1 cellular context compared by ENCODE assay signal in the genomic region with DNA sequence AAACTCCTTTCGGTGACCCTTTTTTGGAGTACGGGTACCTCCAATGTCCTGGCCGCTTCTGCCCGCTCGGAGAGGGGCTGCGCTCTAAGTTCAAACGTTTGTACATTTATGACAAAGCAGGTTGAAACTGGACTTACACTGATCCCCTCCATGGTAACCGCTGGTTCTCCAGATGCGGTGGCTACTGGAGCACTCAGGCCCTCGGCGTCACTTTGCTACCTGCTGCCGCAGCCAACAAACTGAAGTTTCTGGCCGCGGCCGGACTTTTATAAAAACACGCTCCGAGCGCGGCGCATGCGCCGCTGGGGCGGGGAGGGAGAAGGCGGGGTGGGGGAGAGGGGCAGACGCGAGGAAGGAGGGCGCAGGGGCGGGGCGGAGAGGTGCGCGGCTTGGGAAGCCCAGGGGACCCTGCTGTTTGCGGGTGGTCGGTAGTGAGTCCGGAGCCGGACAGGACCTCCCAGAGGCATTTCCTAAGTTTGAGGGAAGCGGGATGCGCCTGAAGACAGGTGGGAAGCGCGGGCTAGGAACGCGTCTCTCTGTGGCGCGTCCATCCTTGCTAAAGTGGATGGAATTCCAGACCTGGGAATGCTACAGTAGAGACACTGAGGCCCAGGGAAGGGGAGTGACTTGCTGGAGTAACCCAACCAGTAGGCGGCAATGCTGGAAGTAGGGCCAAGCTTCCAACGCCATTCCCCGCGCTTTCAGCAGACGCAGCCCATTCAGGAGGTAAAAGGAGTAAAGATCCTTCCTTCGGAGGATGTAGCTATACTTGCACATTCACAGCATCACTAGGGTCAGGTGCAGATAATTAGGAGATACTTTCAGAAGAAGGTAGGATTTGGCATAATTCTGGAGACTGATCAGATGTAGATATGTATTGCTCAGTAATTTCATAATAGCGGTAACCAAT.
TF ChIP-seq lines count a peak whose summit lies in the region.

TSS of gene CXCR4 (minus strand) at position 241 of the 910 bp plus-strand sequence. CDS start at position 152, 89 bp downstream.

TF ChIP-seq in H1, 55 proteins besides CTCF, POLR2A, EP300 and RAD21 (continued from another document):
- no peak for TF ChIP-seq MAX (IDR thresholded peaks at IDR 0.05)
- TF ChIP-seq YY1 (IDR thresholded peaks at IDR 0.05; ENCODE audit: low read depth, low read length) = peak; percentile 26; the same call in 1 of the 2 replicates
- TF ChIP-seq ZNF274 (IDR thresholded peaks at IDR 0.05; ENCODE audit: borderline replicate concordance, extremely low read depth, low read length) = no peak
- TF ChIP-seq SRF (IDR thresholded peaks at IDR 0.05; ENCODE audit: low read depth, low read length) = no peak
- peak in 1 of 2 experiments; percentile 66; a peak in 2 of 4 replicates for TF ChIP-seq SIN3A (conservative IDR thresholded peaks at IDR 0.05 in 1 of 2, IDR thresholded peaks at IDR 0.05 in 1 of 2; ENCODE audit: low read depth in 1 of 2, low read length in 2 of 2)
- TF ChIP-seq PHF8 (conservative IDR thresholded peaks at IDR 0.05; ENCODE audit: low read depth, low read length) = peak; percentile 42; the same call in 1 of the 2 replicates
- TF ChIP-seq CEBPB (IDR thresholded peaks at IDR 0.05; ENCODE audit: low read depth, low read length) = no peak
- no peak for TF ChIP-seq RXRA (IDR thresholded peaks at IDR 0.05; ENCODE audit: insufficient read depth, low read depth, low read length)
- no peak for TF ChIP-seq TCF12 (IDR thresholded peaks at IDR 0.05; ENCODE audit: low read depth, low read length)
- TF ChIP-seq TEAD4 (IDR thresholded peaks at IDR 0.05; ENCODE audit: low read depth, low read length) = peak; percentile 75
- peak; percentile 92 for TF ChIP-seq KDM4A (IDR thresholded peaks at IDR 0.05; ENCODE audit: low read depth, low read length, severe bottlenecking)
- TF ChIP-seq TAF1 (IDR thresholded peaks at IDR 0.05; ENCODE audit: low read depth, low read length) = peak; percentile 80
- TF ChIP-seq CHD2 (IDR thresholded peaks at IDR 0.05; ENCODE audit: low read length) = no peak
- TF ChIP-seq BRCA1 (IDR thresholded peaks at IDR 0.05; ENCODE audit: low read depth, low read length) = no peak
- TF ChIP-seq TAF7 (optimal IDR thresholded peaks at IDR 0.05; ENCODE audit: borderline replicate concordance, low read depth, low read length) = peak; percentile 36
- no peak for TF ChIP-seq CTBP2 (IDR thresholded peaks at IDR 0.05; ENCODE audit: borderline replicate concordance, insufficient read depth, insufficient read length, low read length)
- peak; percentile 48; the same call in 1 of the 2 replicates for TF ChIP-seq SUZ12 (IDR thresholded peaks at IDR 0.05; ENCODE audit: low read length)
- TF ChIP-seq TBP (IDR thresholded peaks at IDR 0.05; ENCODE audit: low read depth, low read length) = peak; percentile 81
- TF ChIP-seq RBBP5 (IDR thresholded peaks at IDR 0.05; ENCODE audit: borderline replicate concordance, low read depth, low read length) = peak; percentile 64; the same call in 1 of the 2 replicates
- no peak for TF ChIP-seq MAFK (IDR thresholded peaks at IDR 0.05; ENCODE audit: low read depth, low read length)
- TF ChIP-seq RNF2 (IDR thresholded peaks at IDR 0.05; ENCODE audit: borderline replicate concordance, low read depth, low read length, missing control alignments, poor library complexity, severe bottlenecking) = no peak
- TF ChIP-seq KDM1A (IDR thresholded peaks at IDR 0.05; ENCODE audit: borderline replicate concordance, low read length) = peak; percentile 10; the same call in 1 of the 2 replicates
